13 cellular contexts compared by ENCODE assay signal in genomic region chr1:47817861-47818260, GRCh38.
DNase-seq lines count a peak whose midpoint lies in the region; ATAC-seq and TF ChIP-seq lines count a peak whose summit lies in the region.
"Had no signal": no experiment of that assay in that cellular context is flagged by ENCODE, and none has a peak within 500 bp of the region (broad histone marks: within the 10 kb centered on the region; RNA-seq: fewer than 3 reads in every experiment).

No MANE protein-coding gene starts in this region.

- H3K4me3 ChIP-seq in SJCRH30 (no peak overlapping the region), esophagus muscularis mucosa (no peak overlapping the region), tibial nerve (no peak overlapping the region), Karpas-422 (ENCODE audit: low read length) (no peak overlapping the region)

- no peak overlapping the region for H2AFZ ChIP-seq in Karpas-422 (ENCODE audit: low read length)

- H3K79me2 ChIP-seq in Karpas-422 (ENCODE audit: low read length) = no peaks in the 10 kb centered on the region

- H3K9ac ChIP-seq in Karpas-422 (ENCODE audit: low read length) = no peak overlapping the region

- H3K36me3 ChIP-seq in SJCRH30 (no peaks in the 10 kb centered on the region), esophagus muscularis mucosa (no peaks in the 10 kb centered on the region), tibial nerve (no peaks in the 10 kb centered on the region), Karpas-422 (ENCODE audit: insufficient read depth, low read length) (no peaks in the 10 kb centered on the region)

- H3K9me2 ChIP-seq in Karpas-422 (replicated peaks; ENCODE audit: insufficient read depth, low read length) = no peaks in the 10 kb centered on the region

- H3K36me3 Mint-ChIP-seq in neural crest cell (ENCODE audit: low read depth) = no peaks in the 10 kb centered on the region
- no peaks in the 10 kb centered on the region for H3K36me3 Mint-ChIP-seq in effector memory CD8-positive, alpha-beta T cell (ENCODE audit: insufficient read depth)

- no peak for ATAC-seq in effector memory CD8-positive, alpha-beta T cell (replicated peaks)
- ATAC-seq: HCT116 had no signal

- H3K9me3 Mint-ChIP-seq in neural crest cell = no peaks in the 10 kb centered on the region
- H3K9me3 Mint-ChIP-seq in effector memory CD8-positive, alpha-beta T cell = no peaks in the 10 kb centered on the region
- H3K9me3 Mint-ChIP-seq: CD4-positive, alpha-beta T cell had no signal

- TF ChIP-seq CTCF in esophagus muscularis mucosa (IDR thresholded peaks at IDR 0.05) (no peak), neural crest cell (conservative IDR thresholded peaks at IDR 0.05) (no peak), tibial nerve (IDR thresholded peaks at IDR 0.05) (no peak)

- peak overlapping the region; percentile 20 for H3K27ac Mint-ChIP-seq in neural crest cell (ENCODE audit: unreplicated experiment)
- H3K27ac Mint-ChIP-seq in effector memory CD8-positive, alpha-beta T cell = no peak overlapping the region
- H3K27ac Mint-ChIP-seq: B cell; CD4-positive, alpha-beta T cell had no signal

- H3K27ac ChIP-seq in SJCRH30 (peak overlapping the region; percentile 48; the same call in 1 of the 2 replicates), esophagus muscularis mucosa (replicated peaks in 1 of 4) (peak overlapping the region; percentile 24 to 57 (median 32)), tibial nerve (peak overlapping the region in 3 of 4 donors; percentile 51 to 84 (median 67)), Karpas-422 (ENCODE audit: low read length) (no peak overlapping the region)

- H3K4me2 ChIP-seq in Karpas-422 (ENCODE audit: low read depth, low read length, poor library complexity, severe bottlenecking) = no peak overlapping the region

- H3K27me3 ChIP-seq in SJCRH30 (no peaks in the 10 kb centered on the region), esophagus muscularis mucosa (no peaks in the 10 kb centered on the region), tibial nerve (no peaks in the 10 kb centered on the region), Karpas-422 (ENCODE audit: low read length) (no peaks in the 10 kb centered on the region)

- no peaks in the 10 kb centered on the region for H4K20me1 ChIP-seq in Karpas-422 (ENCODE audit: insufficient read depth, low read depth, low read length)

- H3K27me3 Mint-ChIP-seq in neural crest cell (ENCODE audit: low read depth) = peaks cover 3% of the 10 kb centered on the region
- peaks cover 0 to under 1% of the 10 kb centered on the region in 2 donors for H3K27me3 Mint-ChIP-seq in effector memory CD8-positive, alpha-beta T cell
- H3K27me3 Mint-ChIP-seq: B cell had no signal

- H3K4me1 ChIP-seq in SJCRH30 = peaks cover 57% of the 10 kb centered on the region
- peaks cover 0 to 38% (median 31%) of the 10 kb centered on the region in 4 donors for H3K4me1 ChIP-seq in esophagus muscularis mucosa
- peaks cover 0 to 90% (median 38%) of the 10 kb centered on the region in 4 donors for H3K4me1 ChIP-seq in tibial nerve
- H3K4me1 ChIP-seq in Karpas-422 (ENCODE audit: low read length) = no peaks in the 10 kb centered on the region

- TF ChIP-seq POLR2A in esophagus muscularis mucosa (IDR thresholded peaks at IDR 0.05; ENCODE audit: low read depth) (no peak), tibial nerve (IDR thresholded peaks at IDR 0.05) (no peak)

- no peak for TF ChIP-seq EP300 in esophagus muscularis mucosa (IDR thresholded peaks at IDR 0.05)
- TF ChIP-seq EP300 in tibial nerve (IDR thresholded peaks at IDR 0.05) = no peak

- H3K4me3 Mint-ChIP-seq in neural crest cell = no peak overlapping the region
- H3K4me3 Mint-ChIP-seq in effector memory CD8-positive, alpha-beta T cell = no peak overlapping the region
- H3K4me3 Mint-ChIP-seq: B cell; CD4-positive, alpha-beta T cell had no signal

- peaks cover 17% of the 10 kb centered on the region for H3K4me1 Mint-ChIP-seq in neural crest cell
- H3K4me1 Mint-ChIP-seq in effector memory CD8-positive, alpha-beta T cell (ENCODE audit: low read depth in 2 of 2) = no peaks in the 10 kb centered on the region
- H3K4me1 Mint-ChIP-seq: B cell had no signal

- intact Hi-C loops in esophagus muscularis mucosa (cut with DNase I) = no loop called here

- 92% methylated on average over 15 of the region's 15 CpGs for WGBS in esophagus muscularis mucosa
- WGBS in tibial nerve, 2 donors = 55 to 73% methylated on average over 14 to 15 of the region's 15 CpGs

- no peaks in the 10 kb centered on the region for H3K9me3 ChIP-seq in SJCRH30 (replicated peaks)
- no peaks in the 10 kb centered on the region for H3K9me3 ChIP-seq in esophagus muscularis mucosa
- no peaks in the 10 kb centered on the region for H3K9me3 ChIP-seq in tibial nerve
- no peaks in the 10 kb centered on the region for H3K9me3 ChIP-seq in Karpas-422 (ENCODE audit: low read length)

- peak in 1 of 2 experiments; percentile 50 for DNase-seq in SJCRH30
- DNase-seq in esophagus muscularis mucosa (ENCODE audit: extremely low spot score) = no peak
- DNase-seq in neural crest cell (ENCODE audit: low read depth, low spot score) = no peak
- DNase-seq in tibial nerve (ENCODE audit: low spot score in 2 of 2) = no peak
- no peak for DNase-seq in NCI-H187 treated with DMSO at 0.1 percent for 48 hours (lab: John Stamatoyannopoulos, UW)
- no peak for DNase-seq in effector memory CD8-positive, alpha-beta T cell
- no peak for DNase-seq in Karpas-422
- DNase-seq: C1 segment of cervical spinal cord; Calu3; CD4-positive, alpha-beta T cell; DMS 273 treated with DMSO at 0.1 percent for 48 hours had no signal
